Comparison of ENCODE assay signal across 9 cellular contexts in the genomic region with DNA sequence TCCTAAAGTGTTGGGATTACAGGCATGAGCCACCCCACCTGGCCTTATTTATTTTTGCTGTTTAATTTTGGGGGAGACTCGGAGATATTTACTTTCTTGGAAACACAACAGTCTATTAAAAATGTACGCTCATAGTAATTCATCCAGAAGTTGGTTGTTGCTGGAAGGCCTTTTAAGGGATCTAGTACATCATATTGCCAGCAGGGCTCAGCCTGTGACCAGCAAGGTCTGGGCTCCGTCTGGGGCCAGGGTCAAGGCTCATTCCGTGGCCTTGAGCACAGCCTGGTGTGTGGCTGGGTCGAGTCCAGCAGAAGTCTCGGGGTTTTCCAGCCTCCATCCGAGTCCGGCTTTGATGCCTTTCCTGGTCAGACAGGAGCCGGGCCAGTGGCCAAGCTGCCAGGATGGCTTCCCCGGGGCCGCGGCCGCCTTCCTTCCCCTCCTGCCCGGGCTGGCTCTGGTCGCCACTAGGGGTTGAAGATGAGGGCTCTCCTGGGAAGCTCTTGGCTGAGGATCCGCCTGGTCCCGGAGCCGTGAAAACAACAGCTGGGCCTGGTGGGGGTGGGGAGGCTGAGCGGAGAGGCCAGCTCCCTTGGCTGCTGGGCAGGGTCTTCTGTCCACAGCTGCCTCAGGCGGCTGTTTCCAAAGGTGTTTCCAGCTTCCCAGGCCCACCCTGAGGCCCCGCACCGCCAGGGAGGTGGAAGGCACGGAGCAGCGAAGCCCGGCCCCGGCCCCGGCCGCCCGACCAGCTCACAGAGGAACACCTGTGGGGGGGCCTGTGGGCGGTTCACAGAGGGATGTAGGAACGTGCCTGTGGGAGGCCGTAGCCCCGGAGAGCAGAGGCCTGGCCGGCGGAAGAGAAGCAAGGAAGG. TPM values are rescaled to one million over a fixed set of nuclear protein-coding genes. Genes with fewer than 3 reads are reported as not detected.
DNase-seq lines count a peak whose midpoint lies in the region; ATAC-seq lines count a peak whose summit lies in the region.
"Had no signal": no experiment of that assay in that cellular context is flagged by ENCODE, and none has a peak within 500 bp of the region (broad histone marks: within the 10 kb centered on the region; RNA-seq: fewer than 3 reads in every experiment).

No MANE protein-coding gene starts in this region.

- no peak for ATAC-seq in HG02571 (IDR thresholded peaks at IDR 0.05; ENCODE audit: unreplicated experiment)

- H3K36me3 ChIP-seq in urinary bladder (ENCODE audit: insufficient read depth), result no peaks in the 10 kb centered on the region

- H3K4me1 ChIP-seq in urinary bladder (ENCODE audit: insufficient read depth), result no peaks in the 10 kb centered on the region

- peak overlapping the region; percentile 92 for H3K27ac ChIP-seq in urinary bladder (ENCODE audit: low read depth)

- DNase-seq in NCI-H187 (lab: John Stamatoyannopoulos, UW) (peak; percentile 15 to 57), NCI-H187 treated with DMSO at 0.1 percent for 48 hours (lab: John Stamatoyannopoulos, UW) (no peak), ecto neural progenitor cell (ENCODE audit: low spot score) (peak; percentile 82), medulla oblongata (ENCODE audit: extremely low spot score) (peak; percentile 73), MV-4-11 (lab: John Stamatoyannopoulos, UW) (no peak)
- no peak for DNase-seq in activated T-cell treated with anti-CD3 and anti-CD28 coated beads, Interleukin-2, amount 50 U/mL, for 1 hour

- WGBS in urinary bladder, result 10% methylated on average over 35 of the region's 35 CpGs

- no peak overlapping the region for H3K4me3 ChIP-seq in urinary bladder (ENCODE audit: low read depth, low read length)

RNA-seq across cellular contexts. Expression of a gene that starts 5.1 kb away (rescaled TPM):
- total RNA-seq in urinary bladder, result 15.2 TPM
- polyA plus RNA-seq in urinary bladder, result 214 TPM
- total RNA-seq: B cell had no signal

RNA-seq across cellular contexts. Expression of a gene that starts 9.3 kb away (rescaled TPM):
- 5.8 TPM for total RNA-seq in urinary bladder
- polyA plus RNA-seq in urinary bladder, result 17.7 TPM
- total RNA-seq: B cell had no signal

RNA-seq across cellular contexts. Expression of a gene that starts 19.1 kb away (rescaled TPM):
- total RNA-seq in urinary bladder, result 0.26 TPM
- polyA plus RNA-seq in urinary bladder, result 3.3 TPM

RNA-seq across cellular contexts. Expression of a gene that starts 23.3 kb away (rescaled TPM):
- total RNA-seq in urinary bladder, result 55.1 TPM
- 183 TPM for polyA plus RNA-seq in urinary bladder

RNA-seq across cellular contexts. Expression of a gene that starts 31.2 kb away (rescaled TPM):
- total RNA-seq in urinary bladder, result 226 TPM
- polyA plus RNA-seq in urinary bladder, result 146 TPM

Comparison
In these comparisons a context has a peak if more than half of its experiments do, and no peak if none do; other contexts are left out.
1. DNase-seq: peak in NCI-H187 (2 of 2), ecto neural progenitor cell (single experiment) and medulla oblongata (single experiment); none in NCI-H187 treated with DMSO at 0.1 percent for 48 hours (single experiment), activated T-cell treated with anti-CD3 and anti-CD28 coated beads, Interleukin-2, amount 50 U/mL, for 1 hour (single experiment) and MV-4-11 (single experiment).